ENCODE assay signal across 16 cellular contexts in genomic region chr4:41079871-41080565, GRCh38.
DNase-seq lines count a peak whose midpoint lies in the region; TF ChIP-seq lines count a peak whose summit lies in the region.
"Had no signal": no experiment of that assay in that cellular context is flagged by ENCODE, and none has a peak within 500 bp of the region (broad histone marks: within the 10 kb centered on the region; RNA-seq: fewer than 3 reads in every experiment).

No MANE protein-coding gene starts in this region.

- peak; percentile 58 for DNase-seq in Ammon's horn (ENCODE audit: low spot score)
- DNase-seq in NCI-H526 treated with DMSO at 0.1 percent for 48 hours (lab: John Stamatoyannopoulos, UW), result peak; percentile 95
- DNase-seq in mesothelial cell of epicardium (ENCODE audit: low spot score in 2 of 2, unreplicated experiment in 2 of 2), result no peak
- no peak for DNase-seq in coronary artery (ENCODE audit: low spot score)
- no peak for DNase-seq in AML-193 (lab: John Stamatoyannopoulos, UW)
- DNase-seq in activated CD4-positive, CD25-positive, alpha-beta regulatory T cell treated with anti-CD3 and anti-CD28 coated beads, Interleukin-2, amount 50 U/mL, for 72 hours, result no peak
- DNase-seq in NCI-H226, result no peak
- DNase-seq: GDM1, GOT3, Kasumi-1, NCI-H1105 treated with DMSO at 0.1 percent for 48 hours, NCI-H2029, NCI-H510A treated with DMSO at 0.1 percent for 48 hours, Right ventricle myocardium superior had no signal

- H3K4me3 ChIP-seq in coronary artery, result no peak overlapping the region
- H3K4me3 ChIP-seq: BLaER1 treated with 17β-estradiol and CSF1 and Interleukin-3, amounts not matched to agents 10 nM and 100 nM had no signal

- peak overlapping the region; percentile 95 for H3K27ac ChIP-seq in cingulate gyrus (ENCODE audit: low read depth, low read length)
- no peak overlapping the region for H3K27ac ChIP-seq in coronary artery
- H3K27ac ChIP-seq: BLaER1 treated with 17β-estradiol and CSF1 and Interleukin-3, amounts not matched to agents 10 nM and 100 nM had no signal

- H3K27ac Mint-ChIP-seq in mesothelial cell of epicardium, result peak overlapping the region; percentile 39

- peaks cover 10% of the 10 kb centered on the region for H3K9me3 Mint-ChIP-seq in mesothelial cell of epicardium

- peaks cover 2% of the 10 kb centered on the region for H3K36me3 Mint-ChIP-seq in mesothelial cell of epicardium

- no peak overlapping the region for H3K4me3 Mint-ChIP-seq in mesothelial cell of epicardium

- TF ChIP-seq CTCF in mesothelial cell of epicardium (IDR thresholded peaks at IDR 0.05; ENCODE audit: unreplicated experiment) (no peak), coronary artery (IDR thresholded peaks at IDR 0.05) (no peak)

- peaks cover 22% of the 10 kb centered on the region for H3K4me1 Mint-ChIP-seq in mesothelial cell of epicardium

- H3K27me3 Mint-ChIP-seq in mesothelial cell of epicardium (ENCODE audit: low read depth), result no peaks in the 10 kb centered on the region

Comparison
In these comparisons a context has a peak if more than half of its experiments do, and no peak if none do; other contexts are left out.
1. DNase-seq: peak in Ammon's horn (single experiment) and NCI-H526 treated with DMSO at 0.1 percent for 48 hours (single experiment); none in mesothelial cell of epicardium (0 of 2), coronary artery (single experiment), AML-193 (0 of 2), activated CD4-positive, CD25-positive, alpha-beta regulatory T cell treated with anti-CD3 and anti-CD28 coated beads, Interleukin-2, amount 50 U/mL, for 72 hours (single experiment) and NCI-H226 (single experiment).